ENCODE assay signal across 24 cellular contexts in the genomic region with DNA sequence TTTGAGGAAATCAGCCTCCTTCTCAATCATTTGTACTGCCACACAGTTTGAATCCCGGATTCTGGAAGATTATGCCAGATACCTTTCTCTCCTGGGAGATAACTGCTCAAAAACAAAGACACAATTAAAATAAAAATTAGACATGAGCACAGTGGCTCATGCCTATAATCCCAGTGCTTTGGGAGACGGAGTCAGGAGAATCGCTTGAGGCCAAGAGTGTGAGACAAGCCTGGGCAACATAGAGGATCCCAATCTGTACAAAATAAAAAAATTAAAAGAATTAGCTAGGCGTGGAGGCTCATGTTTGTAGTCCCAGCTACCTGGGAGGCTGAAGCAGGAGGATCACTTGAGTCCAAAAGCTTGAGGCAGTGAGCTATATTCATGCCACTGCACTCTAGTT.
DNase-seq lines count a peak whose midpoint lies in the region; ATAC-seq, FAIRE-seq and TF ChIP-seq lines count a peak whose summit lies in the region.
"Had no signal": no experiment of that assay in that cellular context is flagged by ENCODE, and none has a peak within 500 bp of the region (broad histone marks: within the 10 kb centered on the region; RNA-seq: fewer than 3 reads in every experiment).

No MANE protein-coding gene starts in this region.

- H3K4me1 ChIP-seq in breast epithelium, result no peaks in the 10 kb centered on the region
- H3K4me1 ChIP-seq in astrocyte (ENCODE audit: insufficient read depth, low read length), result peaks cover 6% of the 10 kb centered on the region
- H3K4me1 ChIP-seq in mesenchymal stem cell (ENCODE audit: control insufficient read depth, insufficient read depth, low read depth, low read length), result peaks cover 1% of the 10 kb centered on the region
- H3K4me1 ChIP-seq: Peyer's patch had no signal

- H3K4me3 ChIP-seq in breast epithelium (no peak overlapping the region), astrocyte (ENCODE audit: insufficient read depth, low read depth, low read length) (no peak overlapping the region), mesenchymal stem cell (ENCODE audit: insufficient read depth in 1 of 2, low read depth in 1 of 2, low read length in 2 of 2) (no peak overlapping the region)
- H3K4me3 ChIP-seq: Peyer's patch had no signal

- H3K27me3 ChIP-seq in breast epithelium (no peaks in the 10 kb centered on the region), astrocyte (ENCODE audit: insufficient read depth, low read length) (no peaks in the 10 kb centered on the region), mesenchymal stem cell (ENCODE audit: control insufficient read depth in 1 of 2, insufficient read depth in 1 of 2, low read length in 2 of 2) (no peaks in the 10 kb centered on the region)
- H3K27me3 ChIP-seq: Peyer's patch had no signal

- no peaks in the 10 kb centered on the region for H3K79me1 ChIP-seq in mesenchymal stem cell (replicated peaks; ENCODE audit: low read length, poor library complexity, severe bottlenecking)

- POLR2A ChIA-PET in MCF 10A (lab: Yijun Ruan, JAX), result interaction anchor here (0.6 to 1.7 kb wide), 4 partner anchors 12 to 1375 kb away, joined by 3 to 4 read pairs (median 4); no protein-coding TSS in a partner anchor

- peak overlapping the region; percentile 62 for H3K18ac ChIP-seq in mesenchymal stem cell (ENCODE audit: low read depth in 1 of 2, low read length in 2 of 2)

- 91% methylated on average over 4 of the region's 4 CpGs for WGBS in mesenchymal stem cell

- no peak overlapping the region for H3K27ac ChIP-seq in breast epithelium
- H3K27ac ChIP-seq in astrocyte (ENCODE audit: low read depth, low read length), result peak overlapping the region; percentile 51
- H3K27ac ChIP-seq in mesenchymal stem cell (ENCODE audit: low read length, poor library complexity, severe bottlenecking), result peak overlapping the region; percentile 57
- H3K27ac ChIP-seq: Peyer's patch had no signal

- no peak overlapping the region for H2BK120ac ChIP-seq in mesenchymal stem cell (ENCODE audit: low read depth, low read length)

- no peak overlapping the region for H3K9ac ChIP-seq in astrocyte (ENCODE audit: low read length)
- H3K9ac ChIP-seq in mesenchymal stem cell (ENCODE audit: low read length), result no peak overlapping the region

- no peak overlapping the region for H4K91ac ChIP-seq in mesenchymal stem cell (ENCODE audit: low read length)

- H3K4me1 Mint-ChIP-seq in MCF 10A (ENCODE audit: insufficient read depth, unreplicated experiment) (peaks cover 11% of the 10 kb centered on the region), astrocyte (ENCODE audit: low read depth, unreplicated experiment) (peaks cover 9% of the 10 kb centered on the region)
- H3K4me1 Mint-ChIP-seq in T-helper 2 cell treated with Interferon-gamma antibody and Interleukin-4, amounts not matched to agents 5 μg/mL and 100 μg/mL, for 36 hours (ENCODE audit: low read depth), result no peaks in the 10 kb centered on the region
- H3K4me1 Mint-ChIP-seq: B cell, CD14-positive monocyte, IgD-negative memory B cell had no signal

- TF ChIP-seq CTCF in MCF 10A (IDR thresholded peaks at IDR 0.05; ENCODE audit: unreplicated experiment) (no peak), breast epithelium (IDR thresholded peaks at IDR 0.05) (no peak), astrocyte (IDR thresholded peaks at IDR 0.05; ENCODE audit: insufficient read depth, low read depth, low read length) (no peak)

- no peaks in the 10 kb centered on the region for H3K36me3 Mint-ChIP-seq in MCF 10A (ENCODE audit: insufficient read depth, unreplicated experiment)
- H3K36me3 Mint-ChIP-seq in astrocyte (ENCODE audit: low read depth, unreplicated experiment), result peaks cover 3% of the 10 kb centered on the region
- no peaks in the 10 kb centered on the region for H3K36me3 Mint-ChIP-seq in T-helper 2 cell treated with Interferon-gamma antibody and Interleukin-4, amounts not matched to agents 5 μg/mL and 100 μg/mL, for 36 hours (ENCODE audit: low read depth)
- H3K36me3 Mint-ChIP-seq: CD14-positive monocyte, IgD-negative memory B cell had no signal

- H3K9me3 Mint-ChIP-seq in MCF 10A (ENCODE audit: unreplicated experiment) (peaks cover 8% of the 10 kb centered on the region), astrocyte (ENCODE audit: unreplicated experiment) (peaks cover 2% of the 10 kb centered on the region)
- H3K9me3 Mint-ChIP-seq in T-helper 2 cell treated with Interferon-gamma antibody and Interleukin-4, amounts not matched to agents 5 μg/mL and 100 μg/mL, for 36 hours, result no peaks in the 10 kb centered on the region

- CTCF ChIA-PET in MCF 10A (lab: Yijun Ruan, JAX), result interaction anchor here (0.6 to 1.3 kb wide), 4 partner anchors 11 to 812 kb away, joined by 3 read pairs; no protein-coding TSS in a partner anchor

- ATAC-seq in HG03280 (IDR thresholded peaks at IDR 0.05; ENCODE audit: unreplicated experiment), result no peak
- ATAC-seq: HCT116, Right ventricle myocardium inferior had no signal

- no peak overlapping the region for H3K4me3 Mint-ChIP-seq in MCF 10A (ENCODE audit: unreplicated experiment)
- no peak overlapping the region for H3K4me3 Mint-ChIP-seq in astrocyte (ENCODE audit: unreplicated experiment)
- H3K4me3 Mint-ChIP-seq in T-helper 2 cell treated with Interferon-gamma antibody and Interleukin-4, amounts not matched to agents 5 μg/mL and 100 μg/mL, for 36 hours, result no peak overlapping the region
- H3K4me3 Mint-ChIP-seq: B cell, CD14-positive monocyte, IgD-negative memory B cell had no signal

- no peak for TF ChIP-seq POLR2A in breast epithelium (IDR thresholded peaks at IDR 0.05)

- FAIRE-seq in astrocyte (lab: Jason Lieb, UNC), result no peak
- FAIRE-seq: GM12891 had no signal

- no peak overlapping the region for H3K23ac ChIP-seq in mesenchymal stem cell (ENCODE audit: low read length in 2 of 2)

- H3K27ac Mint-ChIP-seq in MCF 10A (ENCODE audit: low read depth, unreplicated experiment), result peak overlapping the region; percentile 57
- peak overlapping the region; percentile 75 for H3K27ac Mint-ChIP-seq in astrocyte (ENCODE audit: unreplicated experiment)
- H3K27ac Mint-ChIP-seq in T-helper 2 cell treated with Interferon-gamma antibody and Interleukin-4, amounts not matched to agents 5 μg/mL and 100 μg/mL, for 36 hours, result no peak overlapping the region
- H3K27ac Mint-ChIP-seq: B cell, IgD-negative memory B cell had no signal

- intact Hi-C loops in MCF 10A (cut with micrococcal nuclease), result no loop called here
- intact Hi-C loops in breast epithelium (cut with DNase I; ENCODE audit: low total_unique reads), result no loop called here

- peak overlapping the region; percentile 49 for H2AFZ ChIP-seq in astrocyte (ENCODE audit: low read depth, low read length)
- no peak overlapping the region for H2AFZ ChIP-seq in mesenchymal stem cell (ENCODE audit: low read depth, low read length)

- H4K20me1 ChIP-seq in astrocyte (ENCODE audit: insufficient read depth, low read length), result no peaks in the 10 kb centered on the region

- no peak overlapping the region for H3K14ac ChIP-seq in mesenchymal stem cell (ENCODE audit: low read length in 2 of 2)

- H3K4me2 ChIP-seq in astrocyte (ENCODE audit: low read length), result peak overlapping the region; percentile 43
- no peak overlapping the region for H3K4me2 ChIP-seq in mesenchymal stem cell (ENCODE audit: low read length, poor library complexity, severe bottlenecking)

- DNase-seq in MCF 10A (ENCODE audit: unreplicated experiment) (no peak), breast epithelium (ENCODE audit: low spot score in 2 of 2) (no peak), astrocyte (ENCODE audit: low read depth) (no peak), mesenchymal stem cell (no peak), GDM1 (lab: John Stamatoyannopoulos, UW) (no peak)
- DNase-seq in activated naive CD4-positive, alpha-beta T cell treated with anti-CD3 and anti-CD28 coated beads, Interleukin-2, amount 50 U/mL, for 16 hours, result no peak
- no peak for DNase-seq in T-helper 2 cell treated with Interferon-gamma antibody and Interleukin-4, amounts not matched to agents 5 μg/mL and 100 μg/mL, for 36 hours (ENCODE audit: low spot score)
- DNase-seq: 8988T, COR-L47, DMS79, GOT3, NCI-H1105 treated with DMSO at 0.1 percent for 48 hours, NCI-H2029 treated with DMSO at 0.1 percent for 48 hours, NCI-H226, NCI-H510A treated with DMSO at 0.1 percent for 48 hours, NCI-H748 treated with DMSO at 0.1 percent for 48 hours, Peyer's patch had no signal

- H2BK12ac ChIP-seq in mesenchymal stem cell (ENCODE audit: low read length in 2 of 2), result peak overlapping the region; percentile 72 to 84

- peak overlapping the region; percentile 82 for H2BK15ac ChIP-seq in mesenchymal stem cell (ENCODE audit: low read depth, poor library complexity, severe bottlenecking)

- no peaks in the 10 kb centered on the region for H3K79me2 ChIP-seq in astrocyte (ENCODE audit: insufficient read depth, low read length)

- H3K27me3 Mint-ChIP-seq in MCF 10A (ENCODE audit: insufficient read depth, unreplicated experiment) (no peaks in the 10 kb centered on the region), astrocyte (ENCODE audit: low read depth, unreplicated experiment) (no peaks in the 10 kb centered on the region)
- no peaks in the 10 kb centered on the region for H3K27me3 Mint-ChIP-seq in T-helper 2 cell treated with Interferon-gamma antibody and Interleukin-4, amounts not matched to agents 5 μg/mL and 100 μg/mL, for 36 hours (ENCODE audit: low read depth)
- H3K27me3 Mint-ChIP-seq: B cell, IgD-negative memory B cell had no signal

- no peak overlapping the region for H4K8ac ChIP-seq in mesenchymal stem cell (ENCODE audit: low read length)

- H2AK5ac ChIP-seq in mesenchymal stem cell (ENCODE audit: low read length, severe bottlenecking), result peak overlapping the region; percentile 80

- BruUV-seq in MCF 10A (replicated peaks; lab: Mats Ljungman, UMichigan), result no TSS peak

- H3K4ac ChIP-seq in mesenchymal stem cell (ENCODE audit: low read depth in 1 of 2, low read length in 2 of 2), result peak overlapping the region in 1 of 2 experiments; percentile 41

- no peaks in the 10 kb centered on the region for H3K36me3 ChIP-seq in breast epithelium
- no peaks in the 10 kb centered on the region for H3K36me3 ChIP-seq in astrocyte (ENCODE audit: insufficient read depth, low read length)
- H3K36me3 ChIP-seq in mesenchymal stem cell (ENCODE audit: control insufficient read depth in 1 of 2, insufficient read depth in 2 of 2, low read depth in 1 of 2, low read length in 2 of 2), result no peaks in the 10 kb centered on the region
- H3K36me3 ChIP-seq: Peyer's patch had no signal

- no peaks in the 10 kb centered on the region for H3K9me3 ChIP-seq in breast epithelium
- no peaks in the 10 kb centered on the region for H3K9me3 ChIP-seq in astrocyte (ENCODE audit: insufficient read depth, low read depth, low read length)
- peaks cover 5% of the 10 kb centered on the region for H3K9me3 ChIP-seq in mesenchymal stem cell (ENCODE audit: control insufficient read depth, low read length)
- H3K9me3 ChIP-seq: Peyer's patch had no signal

- H2BK5ac ChIP-seq in mesenchymal stem cell (ENCODE audit: low read depth, low read length, poor library complexity, severe bottlenecking), result peak overlapping the region; percentile 31

Comparison
In these comparisons a context has a peak if more than half of its experiments do, and no peak if none do; other contexts are left out.
1. H3K27ac ChIP-seq: peak in astrocyte (single experiment) and mesenchymal stem cell (single experiment); none in breast epithelium (0 of 2).